Comparison of ENCODE assay signal across 1 cellular context in genomic region chr7:4641667-4642467, GRCh38.
A peak's percentile ranks its signal among the peaks of the same experiment; 100 is the strongest.
TF ChIP-seq lines count a peak whose summit lies in the region.

No MANE protein-coding gene starts in this region.

TF ChIP-seq in HepG2, 621 proteins besides CTCF, POLR2A, EP300 and RAD21 (continued from another document and continues in another):
- peak; percentile 35; the same call in 1 of the 2 replicates for TF ChIP-seq ZC3H4 (CRISPR knock-in tag; IDR thresholded peaks at IDR 0.05; ENCODE audit: borderline replicate concordance)
- TF ChIP-seq ADNP (CRISPR knock-in tag; IDR thresholded peaks at IDR 0.05): no peak
- peak; percentile 96 for TF ChIP-seq ZMAT3 (CRISPR knock-in tag; conservative IDR thresholded peaks at IDR 0.05)
- no peak for TF ChIP-seq ZBTB21 (CRISPR knock-in tag; IDR thresholded peaks at IDR 0.05)
- TF ChIP-seq CENPBD1 (CRISPR knock-in tag; IDR thresholded peaks at IDR 0.05; ENCODE audit: borderline replicate concordance, low read depth): peak; percentile 99; the same call in 1 of the 2 replicates
- TF ChIP-seq PRMT3 (CRISPR knock-in tag; IDR thresholded peaks at IDR 0.05; ENCODE audit: borderline replicate concordance, low read depth): peak; percentile 97
- peak; percentile 100 for TF ChIP-seq PRDM15 (CRISPR knock-in tag; IDR thresholded peaks at IDR 0.05)
- TF ChIP-seq ZZZ3 (CRISPR knock-in tag; IDR thresholded peaks at IDR 0.05; ENCODE audit: borderline replicate concordance): peak; percentile 34; the same call in 1 of the 2 replicates
- TF ChIP-seq ZNF510 (CRISPR knock-in tag; IDR thresholded peaks at IDR 0.05; ENCODE audit: low read depth): peak; percentile 90; the same call in 1 of the 2 replicates
- TF ChIP-seq SATB2 (CRISPR knock-in tag; IDR thresholded peaks at IDR 0.05): peak; percentile 29; the same call in 1 of the 2 replicates
- TF ChIP-seq ATF1 (CRISPR knock-in tag; IDR thresholded peaks at IDR 0.05): no peak
- TF ChIP-seq PREB (CRISPR knock-in tag; IDR thresholded peaks at IDR 0.05): peak; percentile 48; the same call in 1 of the 2 replicates
- no peak for TF ChIP-seq ARNT (IDR thresholded peaks at IDR 0.05)
- no peak for TF ChIP-seq ZNF12 (CRISPR knock-in tag; IDR thresholded peaks at IDR 0.05)
- TF ChIP-seq TOPORS (CRISPR knock-in tag; IDR thresholded peaks at IDR 0.05): peak; percentile 98
- TF ChIP-seq ZBTB4 (CRISPR knock-in tag; IDR thresholded peaks at IDR 0.05; ENCODE audit: borderline replicate concordance): no peak; the same call in 1 of the 2 replicates
- TF ChIP-seq ZNF343 (CRISPR knock-in tag; IDR thresholded peaks at IDR 0.05): peak; percentile 93
- TF ChIP-seq PAWR (CRISPR knock-in tag; IDR thresholded peaks at IDR 0.05; ENCODE audit: borderline replicate concordance): no peak
- TF ChIP-seq ZNF317 (CRISPR knock-in tag; IDR thresholded peaks at IDR 0.05): no peak
- peak; percentile 93 for TF ChIP-seq POGK (CRISPR knock-in tag; conservative IDR thresholded peaks at IDR 0.05)
- peak; percentile 56; the same call in 1 of the 2 replicates for TF ChIP-seq DR1 (CRISPR knock-in tag; IDR thresholded peaks at IDR 0.05)
- TF ChIP-seq CREB3 (CRISPR knock-in tag; IDR thresholded peaks at IDR 0.05): peak; percentile 98
- peak; percentile 77 for TF ChIP-seq FOXO1 (CRISPR knock-in tag; IDR thresholded peaks at IDR 0.05)
- TF ChIP-seq ZNF275 (CRISPR knock-in tag; IDR thresholded peaks at IDR 0.05; ENCODE audit: borderline replicate concordance): peak; percentile 74; the same call in 1 of the 2 replicates
- peak; percentile 95 for TF ChIP-seq ZNF468 (CRISPR knock-in tag; IDR thresholded peaks at IDR 0.05)
- peak; percentile 90 for TF ChIP-seq RBFOX2 (IDR thresholded peaks at IDR 0.05; ENCODE audit: low read depth, low read length)
- no peak for TF ChIP-seq KDM5A (IDR thresholded peaks at IDR 0.05; ENCODE audit: borderline replicate concordance, low read length)
- peak; percentile 67; the same call in 1 of the 2 replicates for TF ChIP-seq FOXM1 (CRISPR knock-in tag; IDR thresholded peaks at IDR 0.05)
- TF ChIP-seq SP5 (CRISPR knock-in tag; IDR thresholded peaks at IDR 0.05; ENCODE audit: borderline replicate concordance, low read depth): peak; percentile 14; the same call in 1 of the 2 replicates
- peak; percentile 82; the same call in 1 of the 2 replicates for TF ChIP-seq MIER3 (CRISPR knock-in tag; IDR thresholded peaks at IDR 0.05; ENCODE audit: borderline replicate concordance)
- peak; percentile 95 for TF ChIP-seq ZBTB43 (CRISPR knock-in tag; conservative IDR thresholded peaks at IDR 0.05)
- TF ChIP-seq SNAPC2 (CRISPR knock-in tag; IDR thresholded peaks at IDR 0.05): 0 out of 2 replicates have a peak, but pooled peaks have one; percentile 36
- peak; percentile 98 for TF ChIP-seq ZNF616 (CRISPR knock-in tag; IDR thresholded peaks at IDR 0.05; ENCODE audit: low read depth)
- 0 out of 2 replicates have a peak, but pooled peaks have one; percentile 69 for TF ChIP-seq ZNF501 (CRISPR knock-in tag; IDR thresholded peaks at IDR 0.05)
- TF ChIP-seq POGZ (CRISPR knock-in tag; IDR thresholded peaks at IDR 0.05): peak; percentile 85
- no peak for TF ChIP-seq ZNF296 (CRISPR knock-in tag; conservative IDR thresholded peaks at IDR 0.05)
